ENCODE assay signal across 24 cellular contexts in the genomic region with DNA sequence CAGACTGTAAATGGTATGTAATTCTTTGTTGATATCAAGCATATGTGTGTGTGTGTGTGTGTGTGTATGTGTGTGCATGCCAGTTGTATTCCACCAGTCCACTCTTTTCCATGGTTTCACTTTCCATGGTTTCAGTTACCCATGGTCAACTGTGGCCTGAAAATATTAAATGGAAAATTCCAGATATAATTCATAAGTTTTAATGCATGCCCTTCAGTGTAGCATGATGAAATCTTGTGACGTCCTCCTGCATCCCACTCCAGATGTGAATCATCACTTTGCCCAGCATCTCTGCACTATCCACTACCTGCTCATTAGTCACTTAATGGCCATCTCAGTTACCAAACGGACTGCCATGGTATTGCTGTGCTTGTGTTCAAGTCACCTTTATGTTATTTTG.
DNase-seq lines count a peak whose midpoint lies in the region; ATAC-seq and TF ChIP-seq lines count a peak whose summit lies in the region.
"Had no signal": no experiment of that assay in that cellular context is flagged by ENCODE, and none has a peak within 500 bp of the region (broad histone marks: within the 10 kb centered on the region; RNA-seq: fewer than 3 reads in every experiment).

No MANE protein-coding gene starts in this region.

- peak overlapping the region; percentile 11 for H3K27ac Mint-ChIP-seq in chondrocyte (ENCODE audit: unreplicated experiment)
- H3K27ac Mint-ChIP-seq: activated naive CD4-positive, alpha-beta T cell treated with anti-CD3 and anti-CD28 coated beads, Interleukin-2, amount 50 U/mL, for 24 hours; T-helper 2 cell treated with Interferon-gamma antibody and Interleukin-4, amounts not matched to agents 5 μg/mL and 100 μg/mL, for 36 hours; type B pancreatic cell had no signal

- H3K27ac ChIP-seq in coronary artery, result no peak overlapping the region
- H3K27ac ChIP-seq in substantia nigra (ENCODE audit: low read depth, low read length, poor library complexity, severe bottlenecking), result no peak overlapping the region
- H3K27ac ChIP-seq: ascending aorta; BLaER1 treated with 17β-estradiol and CSF1 and Interleukin-3, amounts not matched to agents 10 nM and 100 nM; gastroesophageal sphincter; RWPE1; WERI-Rb-1 had no signal

- H3K4me3 ChIP-seq in AG09309 (ENCODE audit: control insufficient read depth, low read depth, low read length) (no peak overlapping the region), coronary artery (no peak overlapping the region)
- H3K4me3 ChIP-seq: ascending aorta; BLaER1 treated with 17β-estradiol and CSF1 and Interleukin-3, amounts not matched to agents 10 nM and 100 nM; gastroesophageal sphincter had no signal

- H3K36me3 Mint-ChIP-seq in chondrocyte (ENCODE audit: low read depth), result peaks cover 5% of the 10 kb centered on the region

- DNase-seq in AG09309 (ENCODE audit: low read depth) (peak; percentile 17), HT1080 (ENCODE audit: low read depth) (peak; percentile 20), chondrocyte (ENCODE audit: low spot score) (no peak), iris pigment epithelial cell (ENCODE audit: low read depth) (peak; percentile 37), coronary artery (ENCODE audit: low spot score) (no peak), GM20000 (ENCODE audit: low spot score) (no peak), substantia nigra (lab: John Stamatoyannopoulos, UW) (no peak)
- DNase-seq: activated CD4-positive, alpha-beta T cell treated with anti-CD3 and anti-CD28 coated beads, Interleukin-2, amount 50 U/mL, for 1 hour; GOT3; NCI-H524; nucleus accumbens; retina; stimulated activated CD4-positive, alpha-beta T cell treated with anti-CD3 and anti-CD28 coated beads, Interleukin-4, amount 100 ng/mL, for 4 hours; stimulated activated naive CD8-positive, alpha-beta T cell treated with anti-CD3 and anti-CD28 coated beads, Interleukin-15, amount 100 ng/mL, for 72 hours; WERI-Rb-1 had no signal

- peaks cover 4% of the 10 kb centered on the region for H3K9me3 Mint-ChIP-seq in chondrocyte (ENCODE audit: low read depth)
- H3K9me3 Mint-ChIP-seq: activated naive CD4-positive, alpha-beta T cell treated with anti-CD3 and anti-CD28 coated beads, Interleukin-2, amount 50 U/mL, for 24 hours had no signal

- peaks cover 9% of the 10 kb centered on the region for H3K4me1 Mint-ChIP-seq in chondrocyte (ENCODE audit: low read depth)
- H3K4me1 Mint-ChIP-seq: activated naive CD4-positive, alpha-beta T cell treated with anti-CD3 and anti-CD28 coated beads, Interleukin-2, amount 50 U/mL, for 24 hours; stimulated activated naive CD8-positive, alpha-beta T cell treated with anti-CD3 and anti-CD28 coated beads, Interleukin-15, amount 100 ng/mL, for 72 hours had no signal

- ATAC-seq in HG03442 (IDR thresholded peaks at IDR 0.05; ENCODE audit: unreplicated experiment), result no peak
- ATAC-seq: gastroesophageal sphincter; SK-N-SH treated with all-trans-retinoic acid at 6 μM for 48 hours; stimulated activated naive CD8-positive, alpha-beta T cell treated with anti-CD3 and anti-CD28 coated beads, Interleukin-15, amount 100 ng/mL, for 72 hours had no signal

- no peaks in the 10 kb centered on the region for H3K27me3 Mint-ChIP-seq in chondrocyte (ENCODE audit: low read depth)
- H3K27me3 Mint-ChIP-seq: activated naive CD4-positive, alpha-beta T cell treated with anti-CD3 and anti-CD28 coated beads, Interleukin-2, amount 50 U/mL, for 24 hours; stimulated activated naive CD8-positive, alpha-beta T cell treated with anti-CD3 and anti-CD28 coated beads, Interleukin-15, amount 100 ng/mL, for 72 hours; type B pancreatic cell had no signal

- no peak for TF ChIP-seq CTCF in AG09309 (IDR thresholded peaks at IDR 0.05; ENCODE audit: control insufficient read depth, insufficient read depth, low read depth, low read length, missing control alignments)
- TF ChIP-seq CTCF in chondrocyte (IDR thresholded peaks at IDR 0.05), result no peak
- no peak for TF ChIP-seq CTCF in coronary artery (IDR thresholded peaks at IDR 0.05)
- no peak for TF ChIP-seq CTCF in GM20000 (IDR thresholded peaks at IDR 0.05; ENCODE audit: extremely low read depth, missing control alignments)

- H3K4me3 Mint-ChIP-seq in chondrocyte (ENCODE audit: unreplicated experiment), result no peak overlapping the region
- H3K4me3 Mint-ChIP-seq: activated naive CD4-positive, alpha-beta T cell treated with anti-CD3 and anti-CD28 coated beads, Interleukin-2, amount 50 U/mL, for 24 hours; stimulated activated naive CD8-positive, alpha-beta T cell treated with anti-CD3 and anti-CD28 coated beads, Interleukin-15, amount 100 ng/mL, for 72 hours; T-helper 2 cell treated with Interferon-gamma antibody and Interleukin-4, amounts not matched to agents 5 μg/mL and 100 μg/mL, for 36 hours; type B pancreatic cell had no signal

Comparison
In these comparisons a context has a peak if more than half of its experiments do, and no peak if none do; other contexts are left out.
1. DNase-seq: peak in AG09309 (single experiment), HT1080 (single experiment) and iris pigment epithelial cell (single experiment); none in chondrocyte (single experiment), coronary artery (single experiment), GM20000 (single experiment) and substantia nigra (0 of 49).